Comparison of ENCODE assay signal across 25 cellular contexts in the genomic region with DNA sequence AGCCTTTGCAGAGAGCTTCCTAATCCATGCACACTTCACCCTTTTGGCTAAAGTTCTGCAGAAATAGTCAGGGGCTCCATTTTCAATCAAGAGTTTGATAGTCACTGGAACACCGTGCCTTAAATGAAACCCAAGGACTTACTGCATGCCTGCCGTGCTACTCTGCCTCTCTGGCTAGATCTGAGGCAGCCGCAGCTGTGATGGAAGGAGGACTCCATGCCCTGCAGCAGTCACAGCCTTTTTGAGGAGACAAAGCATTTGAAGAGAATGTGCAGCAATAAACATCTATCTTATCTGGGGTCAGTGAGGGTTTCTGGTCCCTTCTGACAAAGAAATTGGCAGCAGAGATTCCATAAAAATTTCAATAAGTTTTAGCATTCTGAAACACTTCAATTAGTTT.
DNase-seq lines count a peak whose midpoint lies in the region; ATAC-seq, FAIRE-seq and TF ChIP-seq lines count a peak whose summit lies in the region.
"Had no signal": no experiment of that assay in that cellular context is flagged by ENCODE, and none has a peak within 500 bp of the region (broad histone marks: within the 10 kb centered on the region; RNA-seq: fewer than 3 reads in every experiment).

No MANE protein-coding gene starts in this region.

- H4K20me1 ChIP-seq in HepG2 (ENCODE audit: insufficient read depth, low read length): 0 out of 2 replicates have a peak, but pooled peaks cover 4% of the 10 kb centered on the region

- H3K9ac ChIP-seq in HepG2 (ENCODE audit: insufficient read depth, low read depth, low read length) (no peak overlapping the region), mesendoderm (ENCODE audit: low read length) (no peak overlapping the region)

- CTCF ChIA-PET in HepG2 (lab: Yijun Ruan, JAX; ENCODE audit: low intra/inter-chr PET ratio, low total read pairs): no interaction called here

- no peaks in the 10 kb centered on the region for H3K9me3 Mint-ChIP-seq in endothelial cell (ENCODE audit: unreplicated experiment)

- no peak overlapping the region for H3K23ac ChIP-seq in mesendoderm (ENCODE audit: low read length)

- FAIRE-seq in HepG2 (lab: Jason Lieb, UNC): no peak
- FAIRE-seq: D721Med, GM12878, HTR-8/SVneo had no signal

- BruUV-seq in HepG2 (replicated peaks; lab: Mats Ljungman, UMichigan): no TSS peak

- no peak overlapping the region for H2BK120ac ChIP-seq in mesendoderm (ENCODE audit: low read depth, low read length)

- no peak overlapping the region for H4K8ac ChIP-seq in mesendoderm (ENCODE audit: low read depth, low read length)

- TF ChIP-seq CTCF in HepG2 (CRISPR knock-in tag; IDR thresholded peaks at IDR 0.05) (no peak), right lobe of liver (IDR thresholded peaks at IDR 0.05) (no peak), gastrocnemius medialis (IDR thresholded peaks at IDR 0.05 in 4 of 5, conservative IDR thresholded peaks at IDR 0.05 in 1 of 5) (no peak), endothelial cell (IDR thresholded peaks at IDR 0.05; ENCODE audit: unreplicated experiment) (no peak)

- H3K36me3 ChIP-seq in HepG2 (replicated peaks in 1 of 2; ENCODE audit: control insufficient read depth in 1 of 2, insufficient read depth in 2 of 2, low read length in 2 of 2) (peaks cover 15 to 40% of the 10 kb centered on the region in 2 experiments), right lobe of liver (peaks cover 0 to 6% (median 0%) of the 10 kb centered on the region in 4 donors), mesendoderm (ENCODE audit: control insufficient read depth, insufficient read depth, low read length) (no peaks in the 10 kb centered on the region), gastrocnemius medialis (no peaks in the 10 kb centered on the region)
- H3K36me3 ChIP-seq: Peyer's patch had no signal

- WGBS in HepG2 (ENCODE audit: low lambda C conversion rate): 100% methylated on average over 3 of the region's 3 CpGs
- WGBS in right lobe of liver (ENCODE audit: insufficient coverage, low coverage, low lambda C conversion rate, missing lambda C conversion rate): 76% methylated on average over 3 of the region's 3 CpGs
- no CpG with 5 or more reads among the region's 3 CpGs for WGBS in mesendoderm (ENCODE audit: extremely low coverage, insufficient coverage, low lambda C conversion rate)

- H2BK5ac ChIP-seq in mesendoderm (ENCODE audit: low read length): no peak overlapping the region

- peaks cover 6% of the 10 kb centered on the region for H3K36me3 Mint-ChIP-seq in endothelial cell (ENCODE audit: low read depth, unreplicated experiment)
- H3K36me3 Mint-ChIP-seq: CD14-positive monocyte had no signal

- POLR2A ChIA-PET in HepG2 (lab: Yijun Ruan, JAX): interaction anchor here (0.9 kb wide), 1 partner anchor 14 kb away, joined by 4 read pairs; no protein-coding TSS in a partner anchor

- no peak overlapping the region for H3K27ac Mint-ChIP-seq in endothelial cell (ENCODE audit: unreplicated experiment)
- H3K27ac Mint-ChIP-seq: B cell, CD14-positive monocyte had no signal

- H3K4me2 ChIP-seq in HepG2 (ENCODE audit: low read depth, low read length) (no peak overlapping the region), mesendoderm (ENCODE audit: low read length) (no peak overlapping the region)

- H3K79me2 ChIP-seq in HepG2 (ENCODE audit: insufficient read depth, low read length): peaks cover 6% of the 10 kb centered on the region
- peaks cover 67% of the 10 kb centered on the region for H3K79me2 ChIP-seq in mesendoderm (ENCODE audit: control insufficient read depth, insufficient read depth, low read length)

- no peaks in the 10 kb centered on the region for H3K9me3 ChIP-seq in HepG2 (ENCODE audit: low read length)
- H3K9me3 ChIP-seq in right lobe of liver: no peaks in the 10 kb centered on the region
- H3K9me3 ChIP-seq in gastrocnemius medialis: no peaks in the 10 kb centered on the region
- H3K9me3 ChIP-seq: Peyer's patch had no signal

- H3K4me3 Mint-ChIP-seq in endothelial cell (ENCODE audit: unreplicated experiment): no peak overlapping the region
- H3K4me3 Mint-ChIP-seq: B cell, CD14-positive monocyte had no signal

- H3K18ac ChIP-seq in mesendoderm (ENCODE audit: low read length): no peak overlapping the region

- intact Hi-C loops in HepG2 (cut with micrococcal nuclease; ENCODE audit: unreplicated experiment) (no loop called here), right lobe of liver (cut with DNase I) (no loop called here), gastrocnemius medialis (cut with DNase I; ENCODE audit: low total_unique reads) (no loop called here)

- H3K56ac ChIP-seq in mesendoderm (ENCODE audit: low read length): no peak overlapping the region

- H2BK15ac ChIP-seq in mesendoderm (replicated peaks; ENCODE audit: low read depth): no peak overlapping the region

- no peak overlapping the region for H4K5ac ChIP-seq in mesendoderm (ENCODE audit: low read length)

- H3K27me3 Mint-ChIP-seq in endothelial cell (ENCODE audit: unreplicated experiment): peaks cover 2% of the 10 kb centered on the region
- H3K27me3 Mint-ChIP-seq: B cell had no signal

- no peak for TF ChIP-seq EP300 in HepG2 (IDR thresholded peaks at IDR 0.05; ENCODE audit: low read depth in 2 of 2, low read length in 2 of 2)
- no peak for TF ChIP-seq EP300 in HepG2 (CRISPR knock-in tag; IDR thresholded peaks at IDR 0.05; ENCODE audit: borderline replicate concordance)

- no peak for TF ChIP-seq RAD21 in HepG2 (CRISPR knock-in tag; IDR thresholded peaks at IDR 0.05)

- H2AK5ac ChIP-seq in mesendoderm (ENCODE audit: low read length): no peak overlapping the region

- DNase-seq in HepG2 (ENCODE audit: low spot score) (no peak), right lobe of liver (no peak), mesendoderm (no peak), gastrocnemius medialis (no peak), DMS 273 treated with DMSO at 0.1 percent for 48 hours (lab: John Stamatoyannopoulos, UW) (no peak), endothelial cell (ENCODE audit: low spot score) (no peak)
- DNase-seq: DMS79, GOT3, IMR-90, Karpas-422, MV-4-11, NCI-H1105 treated with DMSO at 0.1 percent for 48 hours, NCI-H1694, NCI-H2081, NCI-H446, NCI-H526, Right ventricle myocardium superior had no signal

- ATAC-seq in HepG2 (no peak), right lobe of liver (no peak), gastrocnemius medialis (no peak), GM18868 (IDR thresholded peaks at IDR 0.05; ENCODE audit: unreplicated experiment) (no peak)
- ATAC-seq: GM12878, HCT116 had no signal

- no peak overlapping the region for H2AFZ ChIP-seq in HepG2 (ENCODE audit: low read length)

- H3K79me1 ChIP-seq in mesendoderm (ENCODE audit: low read length): peaks cover 57% of the 10 kb centered on the region

- peak overlapping the region; percentile 2 for H3K27ac ChIP-seq in HepG2 (ENCODE audit: extremely low read length, insufficient read depth, low read length)
- no peak overlapping the region for H3K27ac ChIP-seq in right lobe of liver
- no peak overlapping the region for H3K27ac ChIP-seq in mesendoderm (ENCODE audit: low read depth, low read length)
- H3K27ac ChIP-seq in gastrocnemius medialis: peak overlapping the region; percentile 84 to 90 (median 87)
- H3K27ac ChIP-seq: Peyer's patch had no signal

- H3K27me3 ChIP-seq in HepG2 (ENCODE audit: control insufficient read depth in 1 of 2, insufficient read depth in 2 of 2, low read length in 2 of 2): no peaks in the 10 kb centered on the region
- H3K27me3 ChIP-seq in right lobe of liver: no peaks in the 10 kb centered on the region
- no peaks in the 10 kb centered on the region for H3K27me3 ChIP-seq in mesendoderm (ENCODE audit: insufficient read depth, low read length, poor library complexity)
- no peaks in the 10 kb centered on the region for H3K27me3 ChIP-seq in gastrocnemius medialis
- H3K27me3 ChIP-seq: Peyer's patch had no signal

- in situ Hi-C loops in HepG2 (cut with HindIII; ENCODE audit: extremely low pct_ligation_motif_present, low pct_unique_long_range_greater_than_20kb): no loop called here
- in situ Hi-C loops in gastrocnemius medialis (cut with MboI; ENCODE audit: low sequenced_read_pairs in 4 of 4): no loop called here

- H3K4me3 ChIP-seq in HepG2 (replicated peaks in 1 of 3; ENCODE audit: insufficient read depth in 1 of 3, low read depth in 2 of 3, low read length in 3 of 3) (no peak overlapping the region), right lobe of liver (no peak overlapping the region), mesendoderm (ENCODE audit: low read length) (no peak overlapping the region), gastrocnemius medialis (no peak overlapping the region)
- H3K4me3 ChIP-seq: GM12878, Peyer's patch had no signal

- peaks cover 65% of the 10 kb centered on the region for H3K4me1 ChIP-seq in HepG2 (ENCODE audit: insufficient read depth, low read length)
- H3K4me1 ChIP-seq in right lobe of liver: no peaks in the 10 kb centered on the region
- H3K4me1 ChIP-seq in mesendoderm (ENCODE audit: control insufficient read depth, low read depth, low read length): peaks cover 13% of the 10 kb centered on the region
- H3K4me1 ChIP-seq in gastrocnemius medialis: peaks cover 82 to 96% of the 10 kb centered on the region in 2 donors

- peak overlapping the region; percentile 65 for H3K4ac ChIP-seq in mesendoderm (ENCODE audit: low read depth, low read length)

- H3K4me1 Mint-ChIP-seq in endothelial cell (ENCODE audit: unreplicated experiment): peaks cover 44% of the 10 kb centered on the region
- H3K4me1 Mint-ChIP-seq: CD14-positive monocyte had no signal

- no peak for TF ChIP-seq POLR2A in HepG2 (IDR thresholded peaks at IDR 0.05; ENCODE audit: insufficient read depth in 1 of 2, low read depth in 2 of 2, low read length in 2 of 2)
- TF ChIP-seq POLR2A in right lobe of liver (IDR thresholded peaks at IDR 0.05): no peak
- TF ChIP-seq POLR2A in gastrocnemius medialis (IDR thresholded peaks at IDR 0.05): no peak

TF ChIP-seq in HepG2, 621 proteins besides CTCF, POLR2A, EP300 and RAD21 (continues in another document):
- TF ChIP-seq ZNF713 (CRISPR knock-in tag; IDR thresholded peaks at IDR 0.05) (no peak), ZBTB38 (CRISPR knock-in tag; IDR thresholded peaks at IDR 0.05) (no peak), NR2F2 (IDR thresholded peaks at IDR 0.05; ENCODE audit: borderline replicate concordance, low read depth) (no peak), SUZ12 (IDR thresholded peaks at IDR 0.05; ENCODE audit: low read depth, low read length) (no peak), MIXL1 (CRISPR knock-in tag; IDR thresholded peaks at IDR 0.05) (no peak)
- TF ChIP-seq, protein P1, sequence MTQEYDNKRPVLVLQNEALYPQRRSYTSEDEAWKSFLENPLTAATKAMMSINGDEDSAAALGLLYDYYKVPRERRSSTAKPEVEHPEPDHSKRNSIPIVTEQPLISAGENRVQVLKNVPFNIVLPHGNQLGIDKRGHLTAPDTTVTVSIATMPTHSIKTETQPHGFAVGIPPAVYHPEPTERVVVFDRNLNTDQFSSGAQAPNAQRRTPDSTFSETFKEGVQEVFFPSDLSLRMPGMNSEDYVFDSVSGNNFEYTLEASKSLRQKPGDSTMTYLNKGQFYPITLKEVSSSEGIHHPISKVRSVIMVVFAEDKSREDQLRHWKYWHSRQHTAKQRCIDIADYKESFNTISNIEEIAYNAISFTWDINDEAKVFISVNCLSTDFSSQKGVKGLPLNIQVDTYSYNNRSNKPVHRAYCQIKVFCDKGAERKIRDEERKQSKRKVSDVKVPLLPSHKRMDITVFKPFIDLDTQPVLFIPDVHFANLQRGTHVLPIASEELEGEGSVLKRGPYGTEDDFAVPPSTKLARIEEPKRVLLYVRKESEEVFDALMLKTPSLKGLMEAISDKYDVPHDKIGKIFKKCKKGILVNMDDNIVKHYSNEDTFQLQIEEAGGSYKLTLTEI (CRISPR knock-in tag; conservative IDR thresholded peaks at IDR 0.05): no peak

Comparison
In these comparisons a context has a peak if more than half of its experiments do, and no peak if none do; other contexts are left out.
1. H3K27ac ChIP-seq: peak in HepG2 (single experiment) and gastrocnemius medialis (4 of 4); none in right lobe of liver (0 of 3) and mesendoderm (single experiment).